ENCODE assay signal across 6 cellular contexts in the genomic region with DNA sequence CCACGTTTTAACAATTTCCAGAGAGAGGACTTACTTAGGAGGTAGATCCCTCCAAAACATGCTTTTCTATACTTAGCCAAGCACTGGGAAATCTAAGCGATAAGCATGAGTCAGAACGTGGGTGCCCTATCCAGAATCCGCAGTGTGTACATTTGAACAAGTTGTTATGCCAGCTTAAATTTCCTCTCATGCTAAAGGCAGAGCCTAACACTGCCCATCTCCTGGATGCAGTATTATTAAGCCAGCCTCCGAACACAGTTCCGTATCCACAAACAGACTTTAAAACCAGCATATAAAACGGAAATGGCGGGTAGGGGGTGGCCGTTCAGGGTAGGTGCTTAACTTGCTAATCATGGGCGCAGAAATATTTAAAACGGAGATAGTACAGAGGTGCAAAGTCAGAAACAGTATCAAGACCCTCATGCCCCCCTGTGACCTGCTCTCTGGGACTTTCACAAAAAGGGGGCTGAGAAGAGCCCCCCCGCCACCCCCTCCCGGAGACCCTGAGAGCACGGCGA. TPM values are rescaled to one million over a fixed set of nuclear protein-coding genes. Genes with fewer than 3 reads are reported as not detected.
DNase-seq lines count a peak whose midpoint lies in the region; ATAC-seq and TF ChIP-seq lines count a peak whose summit lies in the region.

No MANE protein-coding gene starts in this region.

- ATAC-seq in activated CD4-positive, alpha-beta T cell treated with anti-CD3 and anti-CD28 coated beads for 36 hours, result no peak
- ATAC-seq in HG03108 (IDR thresholded peaks at IDR 0.05; ENCODE audit: unreplicated experiment), result no peak

- H3K36me3 ChIP-seq in right atrium auricular region (no peaks in the 10 kb centered on the region), suprapubic skin (no peaks in the 10 kb centered on the region)

- H3K27ac ChIP-seq in right atrium auricular region, result peak overlapping the region; percentile 68 to 76
- peak overlapping the region; percentile 73 for H3K27ac ChIP-seq in suprapubic skin

- peak overlapping the region; percentile 77 for H3K4me3 Mint-ChIP-seq in activated CD4-positive, alpha-beta T cell treated with anti-CD3 and anti-CD28 coated beads for 36 hours

- H3K4me3 ChIP-seq in right atrium auricular region (peak overlapping the region; percentile 55 to 69), suprapubic skin (peak overlapping the region; percentile 82)

- TF ChIP-seq EP300 in suprapubic skin (IDR thresholded peaks at IDR 0.05), result no peak

- H3K27me3 ChIP-seq in right atrium auricular region, result no peaks in the 10 kb centered on the region
- H3K27me3 ChIP-seq in suprapubic skin, result no peaks in the 10 kb centered on the region

- peak; percentile 22 for DNase-seq in activated CD4-positive, alpha-beta T cell treated with anti-CD3 and anti-CD28 coated beads for 36 hours
- no peak for DNase-seq in activated CD4-positive, alpha-beta T cell treated with anti-CD3 and anti-CD28 coated beads for 1 hour
- DNase-seq in SW480 (ENCODE audit: low spot score) (peak; percentile 82), right atrium auricular region (ENCODE audit: low spot score) (no peak), suprapubic skin (ENCODE audit: low spot score in 2 of 2) (no peak)

- TF ChIP-seq POLR2A in suprapubic skin (IDR thresholded peaks at IDR 0.05), result no peak

- H3K4me1 ChIP-seq in right atrium auricular region, result peaks cover 0 to 15% of the 10 kb centered on the region in 2 donors
- H3K4me1 ChIP-seq in suprapubic skin, result peaks cover 26% of the 10 kb centered on the region

- peaks cover 2% of the 10 kb centered on the region for H3K27me3 Mint-ChIP-seq in activated CD4-positive, alpha-beta T cell treated with anti-CD3 and anti-CD28 coated beads for 36 hours

- intact Hi-C loops in activated CD4-positive, alpha-beta T cell treated with anti-CD3 and anti-CD28 coated beads for 36 hours (cut with DNase I, micrococcal nuclease), result loop anchor here (1.0 to 5.0 kb wide), 9 partner anchors 38 to 546 kb away; a partner anchor contains a TSS

- H3K27ac Mint-ChIP-seq in activated CD4-positive, alpha-beta T cell treated with anti-CD3 and anti-CD28 coated beads for 36 hours, result no peak overlapping the region

- H3K36me3 Mint-ChIP-seq in activated CD4-positive, alpha-beta T cell treated with anti-CD3 and anti-CD28 coated beads for 36 hours (ENCODE audit: low read depth), result peaks cover 10% of the 10 kb centered on the region

- POLR2A ChIA-PET in activated CD4-positive, alpha-beta T cell treated with anti-CD3 and anti-CD28 coated beads for 36 hours (lab: Charles Lee), result no interaction called here

- H3K4me1 Mint-ChIP-seq in activated CD4-positive, alpha-beta T cell treated with anti-CD3 and anti-CD28 coated beads for 36 hours, result peaks cover 27% of the 10 kb centered on the region

- H3K9me3 ChIP-seq in right atrium auricular region (peaks cover 0 to 10% of the 10 kb centered on the region in 2 donors), suprapubic skin (no peaks in the 10 kb centered on the region)

- CTCF ChIA-PET in activated CD4-positive, alpha-beta T cell treated with anti-CD3 and anti-CD28 coated beads for 36 hours (lab: Charles Lee), result interaction anchor here (0.6 to 1.6 kb wide), 5 partner anchors 19 to 554 kb away, joined by 3 to 7 read pairs (median 3); no protein-coding TSS in a partner anchor

- WGBS in suprapubic skin, result 5% methylated on average over 11 of the region's 15 CpGs

- H3K9me3 Mint-ChIP-seq in activated CD4-positive, alpha-beta T cell treated with anti-CD3 and anti-CD28 coated beads for 36 hours (ENCODE audit: low read depth), result peaks cover 13% of the 10 kb centered on the region

- no peak for TF ChIP-seq CTCF in right atrium auricular region (IDR thresholded peaks at IDR 0.05)
- no peak for TF ChIP-seq CTCF in suprapubic skin (IDR thresholded peaks at IDR 0.05)

RNA-seq across cellular contexts. Expression of a gene that starts 1.0 kb away (rescaled TPM):
- under 1 TPM; 0.09 to 0.12 TPM for total RNA-seq in activated CD4-positive, alpha-beta T cell treated with anti-CD3 and anti-CD28 coated beads for 36 hours
- total RNA-seq in right atrium auricular region, result under 1 TPM in 1 of 2 donors, not detected in 1; 0.43 TPM
- total RNA-seq in suprapubic skin, result not detected

RNA-seq across cellular contexts. Expression of a gene that starts 1.0 kb away (rescaled TPM):
- 1 to 10 TPM; 3.8 TPM for total RNA-seq in activated CD4-positive, alpha-beta T cell treated with anti-CD3 and anti-CD28 coated beads for 36 hours
- total RNA-seq in right atrium auricular region (1 to 10 TPM; 2.9 to 3.3 TPM), suprapubic skin (under 1 TPM; 0.34 to 0.89 (median 0.71) TPM)

RNA-seq across cellular contexts. Expression of a gene that starts 38.5 kb away (rescaled TPM):
- 10 to 100 TPM; 13.6 to 14.2 TPM for total RNA-seq in activated CD4-positive, alpha-beta T cell treated with anti-CD3 and anti-CD28 coated beads for 36 hours
- total RNA-seq in right atrium auricular region (10 to 100 TPM; 10.2 to 11.2 TPM), suprapubic skin (10 to 100 TPM; 13.6 to 19.2 (median 18.0) TPM)

RNA-seq across cellular contexts. Expression of a gene that starts 42.3 kb away (rescaled TPM):
- under 1 TPM; 0.40 to 0.62 TPM for total RNA-seq in activated CD4-positive, alpha-beta T cell treated with anti-CD3 and anti-CD28 coated beads for 36 hours
- total RNA-seq in right atrium auricular region, result 1 to 10 TPM in 1 of 2 donors, under 1 TPM in 1; 0.30 to 1.4 TPM
- under 1 TPM in 3 of 4 donors, not detected in 1; 0.39 to 0.68 (median 0.60) TPM for total RNA-seq in suprapubic skin

RNA-seq across cellular contexts. Expression of a gene that starts 46.8 kb away (rescaled TPM):
- 10 to 100 TPM in 1 of 2 experiments, 1 to 10 TPM in 1; 2.6 to 11.1 TPM for total RNA-seq in activated CD4-positive, alpha-beta T cell treated with anti-CD3 and anti-CD28 coated beads for 36 hours
- total RNA-seq in right atrium auricular region, result 10 to 100 TPM; 53.6 to 61.6 TPM
- 10 to 100 TPM; 33.2 to 61.7 (median 49.7) TPM for total RNA-seq in suprapubic skin

Comparison
In these comparisons a context has a peak if more than half of its experiments do, and no peak if none do; other contexts are left out.
1. DNase-seq: peak in activated CD4-positive, alpha-beta T cell treated with anti-CD3 and anti-CD28 coated beads for 36 hours (single experiment) and SW480 (single experiment); none in activated CD4-positive, alpha-beta T cell treated with anti-CD3 and anti-CD28 coated beads for 1 hour (single experiment), right atrium auricular region (single experiment) and suprapubic skin (0 of 2).